15 cellular contexts compared by ENCODE assay signal in genomic region chr4:54238389-54238788, GRCh38. TPM values are rescaled to one million over a fixed set of nuclear protein-coding genes. Genes with fewer than 3 reads are reported as not detected.
DNase-seq lines count a peak whose midpoint lies in the region; TF ChIP-seq lines count a peak whose summit lies in the region.
"Had no signal": no experiment of that assay in that cellular context is flagged by ENCODE, and none has a peak within 500 bp of the region (broad histone marks: within the 10 kb centered on the region; RNA-seq: fewer than 3 reads in every experiment).

No MANE protein-coding gene starts in this region.

- H3K36me3 Mint-ChIP-seq in Caco-2 (ENCODE audit: insufficient read depth, unreplicated experiment) = peaks cover 84% of the 10 kb centered on the region
- H3K36me3 Mint-ChIP-seq in activated CD4-positive, alpha-beta T cell treated with anti-CD3 and anti-CD28 coated beads, Interleukin-2, amount 10 ng/mL, durations not matched to agents 7 days and 5 days (ENCODE audit: low read depth) = peaks cover 2% of the 10 kb centered on the region
- H3K36me3 Mint-ChIP-seq: CD4-positive, CD25-positive, alpha-beta regulatory T cell had no signal

- POLR2A ChIA-PET in Caco-2 (lab: Charles Lee) = no interaction called here
- POLR2A ChIA-PET in activated CD4-positive, alpha-beta T cell treated with anti-CD3 and anti-CD28 coated beads, Interleukin-2, amount 10 ng/mL, durations not matched to agents 7 days and 5 days (lab: Charles Lee) = no interaction called here

- H3K36me3 ChIP-seq in Caco-2 (ENCODE audit: control insufficient read depth, insufficient read depth, low read length) (no peaks in the 10 kb centered on the region), adipocyte (ENCODE audit: control insufficient read depth, insufficient read depth, low read length, severe bottlenecking) (peaks cover 34% of the 10 kb centered on the region), smooth muscle cell (ENCODE audit: low read depth) (peaks cover 17% of the 10 kb centered on the region)
- H3K36me3 ChIP-seq: BLaER1 treated with 17β-estradiol and CSF1 and Interleukin-3, amounts not matched to agents 10 nM and 100 nM had no signal

- peaks cover 9% of the 10 kb centered on the region for H3K4me1 ChIP-seq in Caco-2
- H3K4me1 ChIP-seq in adipocyte (ENCODE audit: control insufficient read depth, insufficient read depth, low read length) = peaks cover 51% of the 10 kb centered on the region
- peaks cover 6% of the 10 kb centered on the region for H3K4me1 ChIP-seq in smooth muscle cell (ENCODE audit: low read depth)

- DNase-seq in Caco-2 (no peak), adipocyte (ENCODE audit: low read depth) (no peak), islet precursor cell (peak; percentile 67), smooth muscle cell (lab: John Stamatoyannopoulos, UW; ENCODE audit: unreplicated experiment) (no peak), NCI-H2081 treated with DMSO at 0.1 percent for 48 hours (lab: John Stamatoyannopoulos, UW) (no peak)
- no peak for DNase-seq in activated effector memory CD4-positive, alpha-beta T cell treated with anti-CD3 and anti-CD28 coated beads, Interleukin-2, amount 50 U/mL, for 16 hours
- DNase-seq in activated CD4-positive, alpha-beta T cell treated with anti-CD3 and anti-CD28 coated beads, Interleukin-2, amount 10 ng/mL, durations not matched to agents 7 days and 5 days = no peak
- DNase-seq: 8988T; ACHN; CD4-positive, CD25-positive, alpha-beta regulatory T cell; DMS79; GM23248; IMR-90 had no signal

- H3K27me3 Mint-ChIP-seq in Caco-2 (ENCODE audit: insufficient read depth, unreplicated experiment) = no peaks in the 10 kb centered on the region
- peaks cover 22% of the 10 kb centered on the region for H3K27me3 Mint-ChIP-seq in activated CD4-positive, alpha-beta T cell treated with anti-CD3 and anti-CD28 coated beads, Interleukin-2, amount 10 ng/mL, durations not matched to agents 7 days and 5 days

- H3K4me3 ChIP-seq in Caco-2 (ENCODE audit: low read depth, low read length) (no peak overlapping the region), adipocyte (ENCODE audit: low read length) (no peak overlapping the region), smooth muscle cell (no peak overlapping the region)
- H3K4me3 ChIP-seq: BLaER1 treated with 17β-estradiol and CSF1 and Interleukin-3, amounts not matched to agents 10 nM and 100 nM; GM12878; GM23248 had no signal

- H3K4me3 Mint-ChIP-seq in Caco-2 (ENCODE audit: unreplicated experiment) = no peak overlapping the region
- H3K4me3 Mint-ChIP-seq in activated CD4-positive, alpha-beta T cell treated with anti-CD3 and anti-CD28 coated beads, Interleukin-2, amount 10 ng/mL, durations not matched to agents 7 days and 5 days = no peak overlapping the region
- H3K4me3 Mint-ChIP-seq: CD4-positive, CD25-positive, alpha-beta regulatory T cell had no signal

- H3K27ac ChIP-seq in smooth muscle cell (ENCODE audit: low read depth) = peak overlapping the region; percentile 57
- H3K27ac ChIP-seq: BLaER1 treated with 17β-estradiol and CSF1 and Interleukin-3, amounts not matched to agents 10 nM and 100 nM had no signal

- peaks cover 13% of the 10 kb centered on the region for H3K4me1 Mint-ChIP-seq in Caco-2 (ENCODE audit: low read depth, unreplicated experiment)
- H3K4me1 Mint-ChIP-seq in activated CD4-positive, alpha-beta T cell treated with anti-CD3 and anti-CD28 coated beads, Interleukin-2, amount 10 ng/mL, durations not matched to agents 7 days and 5 days = peaks cover 9% of the 10 kb centered on the region

- no TSS peak for BruUV-seq in Caco-2 (replicated peaks; lab: Mats Ljungman, UMichigan)

- peaks cover 4% of the 10 kb centered on the region for H3F3A ChIP-seq in smooth muscle cell (ENCODE audit: low read depth)

- H3K79me2 ChIP-seq in smooth muscle cell (ENCODE audit: low read depth) = peaks cover 100% of the 10 kb centered on the region

- peaks cover 38% of the 10 kb centered on the region for H3K9me3 ChIP-seq in Caco-2
- peaks cover 2% of the 10 kb centered on the region for H3K9me3 ChIP-seq in adipocyte (ENCODE audit: control insufficient read depth, low read length)
- H3K9me3 ChIP-seq in smooth muscle cell (replicated peaks; ENCODE audit: low read depth) = peaks cover 4% of the 10 kb centered on the region

- CTCF ChIA-PET in Caco-2 (lab: Charles Lee) = no interaction called here
- CTCF ChIA-PET in activated CD4-positive, alpha-beta T cell treated with anti-CD3 and anti-CD28 coated beads, Interleukin-2, amount 10 ng/mL, durations not matched to agents 7 days and 5 days (lab: Charles Lee) = no interaction called here

- peak overlapping the region; percentile 17 for H3K27ac Mint-ChIP-seq in Caco-2 (ENCODE audit: unreplicated experiment)
- H3K27ac Mint-ChIP-seq in activated CD4-positive, alpha-beta T cell treated with anti-CD3 and anti-CD28 coated beads, Interleukin-2, amount 10 ng/mL, durations not matched to agents 7 days and 5 days = no peak overlapping the region
- H3K27ac Mint-ChIP-seq: CD4-positive, CD25-positive, alpha-beta regulatory T cell had no signal

- intact Hi-C loops in Caco-2 (cut with micrococcal nuclease; ENCODE audit: unreplicated experiment) = no loop called here

- H2AFZ ChIP-seq in smooth muscle cell (ENCODE audit: low read depth) = no peak overlapping the region
- H2AFZ ChIP-seq: GM23248 had no signal

- peaks cover 40% of the 10 kb centered on the region for H3K9me3 Mint-ChIP-seq in Caco-2 (ENCODE audit: unreplicated experiment)
- peaks cover 8% of the 10 kb centered on the region for H3K9me3 Mint-ChIP-seq in activated CD4-positive, alpha-beta T cell treated with anti-CD3 and anti-CD28 coated beads, Interleukin-2, amount 10 ng/mL, durations not matched to agents 7 days and 5 days

- no peak overlapping the region for H3K4me2 ChIP-seq in smooth muscle cell
- H3K4me2 ChIP-seq: BLaER1 treated with 17β-estradiol and CSF1 and Interleukin-3, amounts not matched to agents 10 nM and 100 nM had no signal

- H3K27me3 ChIP-seq in Caco-2 (replicated peaks; ENCODE audit: control insufficient read depth, insufficient read depth, low read length) = no peaks in the 10 kb centered on the region
- H3K27me3 ChIP-seq in adipocyte (replicated peaks; ENCODE audit: control insufficient read depth, insufficient read depth, low read length) = no peaks in the 10 kb centered on the region
- H3K27me3 ChIP-seq in smooth muscle cell (ENCODE audit: low read depth) = no peaks in the 10 kb centered on the region

- H3K9ac ChIP-seq in adipocyte (ENCODE audit: low read length) (peak overlapping the region; percentile 41), smooth muscle cell (ENCODE audit: low read depth) (no peak overlapping the region)
- H3K9ac ChIP-seq: BLaER1 treated with 17β-estradiol and CSF1 and Interleukin-3, amounts not matched to agents 10 nM and 100 nM; GM23248 had no signal

- TF ChIP-seq CTCF in Caco-2 (IDR thresholded peaks at IDR 0.05; ENCODE audit: insufficient read depth in 1 of 2, low read depth in 1 of 2, low read length in 1 of 2, severe bottlenecking in 1 of 2, unreplicated experiment in 1 of 2) = no peak
- TF ChIP-seq CTCF in smooth muscle cell (IDR thresholded peaks at IDR 0.05; ENCODE audit: borderline replicate concordance, insufficient read depth, poor library complexity, severe bottlenecking) = no peak

- peaks cover 90% of the 10 kb centered on the region for H4K20me1 ChIP-seq in smooth muscle cell (ENCODE audit: low read depth)
- H4K20me1 ChIP-seq: BLaER1 treated with 17β-estradiol and CSF1 and Interleukin-3, amounts not matched to agents 10 nM and 100 nM had no signal

RNA-seq across cellular contexts. Expression of gene PDGFRA, which starts 9.3 kb away (rescaled TPM):
- total RNA-seq in Caco-2 (2022) (97.4 and 122 TPM in 2 replicates), smooth muscle cell (281 and 311 TPM in 2 replicates)
- 111 and 112 TPM in 2 replicates for polyA plus RNA-seq in smooth muscle cell
- total RNA-seq in activated CD4-positive, alpha-beta T cell treated with anti-CD3 and anti-CD28 coated beads, Interleukin-2, amount 10 ng/mL, durations not matched to agents 7 days and 5 days = not detected
- total RNA-seq: CD4-positive, CD25-positive, alpha-beta regulatory T cell had no signal
- polyA plus RNA-seq: CD4-positive, CD25-positive, alpha-beta regulatory T cell had no signal

Comparison
In these comparisons a context has a peak if more than half of its experiments do, and no peak if none do; other contexts are left out.
1. RNA of gene PDGFRA, which starts 9.3 kb away (total RNA-seq): 281 to 311 TPM in smooth muscle cell and 97.4 to 122 TPM in Caco-2; not detected in activated CD4-positive, alpha-beta T cell treated with anti-CD3 and anti-CD28 coated beads, Interleukin-2, amount 10 ng/mL, durations not matched to agents 7 days and 5 days; every median in the first group is over 10 times any median in the second.